ENCODE assay signal across 8 cellular contexts in the genomic region with DNA sequence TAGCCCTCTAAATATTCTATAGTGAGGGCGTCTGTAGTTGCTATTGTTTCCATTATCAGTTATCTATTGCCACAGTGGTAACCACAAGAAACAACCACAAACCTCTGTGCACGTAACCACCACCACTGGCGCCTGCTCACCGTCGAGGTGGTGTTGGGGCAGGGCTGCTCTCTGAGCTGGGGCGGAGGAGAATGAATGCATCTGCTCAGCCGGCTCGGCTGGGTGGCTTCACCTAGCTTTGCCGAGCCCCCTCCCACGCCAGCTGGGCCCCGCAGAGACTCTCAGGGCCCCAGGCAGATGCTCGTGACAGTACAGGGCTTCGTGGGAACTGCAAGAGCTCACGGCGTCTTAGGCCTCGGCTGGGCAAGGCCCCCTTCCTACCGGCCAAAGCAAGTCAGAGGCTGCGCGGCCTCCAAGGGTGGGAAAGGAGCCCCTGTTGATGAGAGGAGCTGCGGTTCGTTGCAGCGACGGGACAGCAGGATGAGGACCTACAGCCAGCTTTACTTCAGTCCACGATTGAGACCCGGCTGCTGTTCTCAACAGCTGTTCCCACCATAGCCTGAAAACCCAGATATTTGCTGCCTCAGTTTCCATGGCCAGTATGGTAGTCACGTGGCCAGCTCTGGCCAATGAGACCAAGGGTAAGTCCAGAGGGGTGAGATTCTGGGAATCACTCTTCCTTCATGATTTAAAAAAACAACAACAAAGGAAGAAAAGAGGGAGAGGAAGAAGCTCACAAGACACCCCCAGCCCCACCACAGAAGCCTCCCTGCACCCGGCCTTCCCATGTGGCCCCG.
A peak's percentile ranks its signal among the peaks of the same experiment; 100 is the strongest.
DNase-seq lines count a peak whose midpoint lies in the region; ATAC-seq, FAIRE-seq and TF ChIP-seq lines count a peak whose summit lies in the region.

No MANE protein-coding gene starts in this region.

- no peak for TF ChIP-seq POLR2A in GM12892 (IDR thresholded peaks at IDR 0.05; ENCODE audit: low read depth, low read length)

- ATAC-seq in HG02610 (IDR thresholded peaks at IDR 0.05; ENCODE audit: unreplicated experiment) = peak; percentile 80
- peak; percentile 92 for ATAC-seq in activated T-helper 17 cell treated with anti-CD3 and anti-CD28 coated beads, Interleukin-2, amount 50 U/mL, for 72 hours (replicated peaks)
- ATAC-seq in left cardiac atrium = no peak

- H3K36me3 Mint-ChIP-seq in activated T-helper 17 cell treated with anti-CD3 and anti-CD28 coated beads, Interleukin-2, amount 50 U/mL, for 72 hours (ENCODE audit: low read depth) = no peaks in the 10 kb centered on the region

- peak overlapping the region; percentile 82 for H3K27ac Mint-ChIP-seq in activated T-helper 17 cell treated with anti-CD3 and anti-CD28 coated beads, Interleukin-2, amount 50 U/mL, for 72 hours

- peaks cover 8% of the 10 kb centered on the region for H3K4me1 Mint-ChIP-seq in activated T-helper 17 cell treated with anti-CD3 and anti-CD28 coated beads, Interleukin-2, amount 50 U/mL, for 72 hours

- H3K27me3 Mint-ChIP-seq in activated T-helper 17 cell treated with anti-CD3 and anti-CD28 coated beads, Interleukin-2, amount 50 U/mL, for 72 hours = peaks cover 54% of the 10 kb centered on the region

- peak; percentile 61 for FAIRE-seq in GM12892 (lab: Jason Lieb, UNC)

- no peak for DNase-seq in GM12892 (ENCODE audit: insufficient read length)
- DNase-seq in NCI-H748 (lab: John Stamatoyannopoulos, UW; ENCODE audit: unreplicated experiment) = peak; percentile 83
- peak; percentile 34 to 73 (median 37) for DNase-seq in stimulated activated CD4-positive, alpha-beta T cell treated with anti-CD3 and anti-CD28 coated beads, TNF-alpha, amount 100 ng/mL, for 24 hours (ENCODE audit: low read depth in 3 of 3)
- DNase-seq in left cardiac atrium = no peak
- no peak for DNase-seq in DMS 273 (lab: John Stamatoyannopoulos, UW; ENCODE audit: unreplicated experiment)
- no peak for DNase-seq in NCI-H82 (lab: John Stamatoyannopoulos, UW)

- intact Hi-C loops in left cardiac atrium (cut with DNase I) = no loop called here

- H3K9me3 Mint-ChIP-seq in activated T-helper 17 cell treated with anti-CD3 and anti-CD28 coated beads, Interleukin-2, amount 50 U/mL, for 72 hours = no peaks in the 10 kb centered on the region

- H3K4me3 Mint-ChIP-seq in activated T-helper 17 cell treated with anti-CD3 and anti-CD28 coated beads, Interleukin-2, amount 50 U/mL, for 72 hours = peak overlapping the region; percentile 65

Comparison
In these comparisons a context has a peak if more than half of its experiments do, and no peak if none do; other contexts are left out.
1. DNase-seq: peak in NCI-H748 (single experiment) and stimulated activated CD4-positive, alpha-beta T cell treated with anti-CD3 and anti-CD28 coated beads, TNF-alpha, amount 100 ng/mL, for 24 hours (3 of 3); none in GM12892 (single experiment), left cardiac atrium (single experiment), DMS 273 (single experiment) and NCI-H82 (single experiment).
2. ATAC-seq: peak in HG02610 (single experiment) and activated T-helper 17 cell treated with anti-CD3 and anti-CD28 coated beads, Interleukin-2, amount 50 U/mL, for 72 hours (single experiment); none in left cardiac atrium (0 of 2).